Comparison of ENCODE assay signal across 24 cellular contexts in genomic region chr18:32156855-32157254, GRCh38. TPM values are rescaled to one million over a fixed set of nuclear protein-coding genes. Genes with fewer than 3 reads are reported as not detected.
DNase-seq lines count a peak whose midpoint lies in the region; ATAC-seq, FAIRE-seq and TF ChIP-seq lines count a peak whose summit lies in the region.
"Had no signal": no experiment of that assay in that cellular context is flagged by ENCODE, and none has a peak within 500 bp of the region (broad histone marks: within the 10 kb centered on the region; RNA-seq: fewer than 3 reads in every experiment).

No MANE protein-coding gene starts in this region.

- peaks cover 3% of the 10 kb centered on the region for H3K4me1 ChIP-seq in upper lobe of right lung
- H3K4me1 ChIP-seq in kidney (ENCODE audit: control insufficient read depth in 1 of 2, insufficient read depth in 1 of 2, low read depth in 1 of 2, low read length in 2 of 2): no peaks in the 10 kb centered on the region
- H3K4me1 ChIP-seq in OCI-LY7 (ENCODE audit: insufficient read depth, low read length, poor library complexity, severe bottlenecking): no peaks in the 10 kb centered on the region

- CTCF ChIA-PET in OCI-LY7 (lab: Charles Lee; ENCODE audit: unreplicated experiment): no interaction called here

- FAIRE-seq in kidney (lab: Jason Lieb, UNC): no peak
- FAIRE-seq: GM12891, GM18507, H54 had no signal

- H3K79me2 ChIP-seq in OCI-LY7 (ENCODE audit: insufficient read depth, low read depth, low read length): no peaks in the 10 kb centered on the region

- H3K27me3 ChIP-seq in upper lobe of right lung: no peaks in the 10 kb centered on the region
- H3K27me3 ChIP-seq: BLaER1 treated with 17β-estradiol and CSF1 and Interleukin-3, amounts not matched to agents 10 nM and 100 nM had no signal

- BruUV-seq in OCI-LY7 (replicated peaks; lab: Mats Ljungman, UMichigan): no TSS peak

- H3K9me3 ChIP-seq in upper lobe of right lung (no peaks in the 10 kb centered on the region), kidney (ENCODE audit: control insufficient read depth in 1 of 2, low read length in 2 of 2) (no peaks in the 10 kb centered on the region), OCI-LY7 (ENCODE audit: low read length) (no peaks in the 10 kb centered on the region)

- H3K27ac ChIP-seq in upper lobe of right lung (no peak overlapping the region), kidney (ENCODE audit: low read depth in 2 of 2, low read length in 2 of 2) (no peak overlapping the region), OCI-LY7 (ENCODE audit: low read depth, low read length, poor library complexity, severe bottlenecking) (no peak overlapping the region)
- H3K27ac ChIP-seq: BLaER1 treated with 17β-estradiol and CSF1 and Interleukin-3, amounts not matched to agents 10 nM and 100 nM; HL-60 had no signal

- DNase-seq in SIG-M5 treated with dmso at 0.1 percent for 504 hours (lab: John Stamatoyannopoulos, UW; ENCODE audit: unreplicated experiment) (peak; percentile 59), SIG-M5 (lab: John Stamatoyannopoulos, UW) (no peak), NOMO-1 treated with DMSO at 0.1 percent for 48 hours (lab: John Stamatoyannopoulos, UW; ENCODE audit: unreplicated experiment) (peak; percentile 37), SKM-1 (lab: John Stamatoyannopoulos, UW; ENCODE audit: unreplicated experiment) (peak; percentile 4), upper lobe of right lung (no peak), kidney (no peak), OCI-LY7 (ENCODE audit: low spot score) (no peak)
- DNase-seq: 8988T; Calu3; CD8-positive, alpha-beta T cell; DMS79 treated with DMSO at 0.1 percent for 48 hours; HCEC 1CT; IMR-90 had no signal

- no peaks in the 10 kb centered on the region for H3K9me2 ChIP-seq in OCI-LY7 (ENCODE audit: insufficient read depth, low read length)

- no peaks in the 10 kb centered on the region for H4K20me1 ChIP-seq in OCI-LY7 (ENCODE audit: insufficient read depth, low read length)
- H4K20me1 ChIP-seq: BLaER1 treated with 17β-estradiol and CSF1 and Interleukin-3, amounts not matched to agents 10 nM and 100 nM had no signal

- no peak overlapping the region for H3K4me3 ChIP-seq in upper lobe of right lung
- H3K4me3 ChIP-seq in kidney (ENCODE audit: low read length in 2 of 2): no peak overlapping the region
- no peak overlapping the region for H3K4me3 ChIP-seq in OCI-LY7 (ENCODE audit: low read depth, low read length, poor library complexity, severe bottlenecking)
- H3K4me3 ChIP-seq: BLaER1 treated with 17β-estradiol and CSF1 and Interleukin-3, amounts not matched to agents 10 nM and 100 nM; GM23338 had no signal

- H3K9ac ChIP-seq in kidney (ENCODE audit: low read length in 2 of 2): no peak overlapping the region

- ATAC-seq in upper lobe of right lung (peak; percentile 41), GM18502 (IDR thresholded peaks at IDR 0.05; ENCODE audit: poor library complexity, unreplicated experiment) (no peak)
- ATAC-seq: CD8-positive, alpha-beta T cell had no signal

- H2AFZ ChIP-seq in OCI-LY7 (ENCODE audit: low read length): no peak overlapping the region

- intact Hi-C loops in upper lobe of right lung (cut with DNase I) (loop anchor here (5.0 kb wide), 1 partner anchor 395 kb away; no protein-coding TSS in a partner anchor), kidney (cut with DNase I) (loop anchor here (5.0 kb wide), 1 partner anchor 395 kb away; no protein-coding TSS in a partner anchor), OCI-LY7 (cut with micrococcal nuclease; ENCODE audit: unreplicated experiment) (no loop called here)

- H3K4me2 ChIP-seq in OCI-LY7 (ENCODE audit: low read length): no peak overlapping the region
- H3K4me2 ChIP-seq: GM23338 had no signal

- TF ChIP-seq CTCF in upper lobe of right lung (IDR thresholded peaks at IDR 0.05): no peak
- TF ChIP-seq CTCF in kidney (IDR thresholded peaks at IDR 0.05; ENCODE audit: borderline replicate concordance, extremely low read depth, insufficient read depth): no peak
- no peak for TF ChIP-seq CTCF in OCI-LY7 (conservative IDR thresholded peaks at IDR 0.05; ENCODE audit: low read length)

- no peaks in the 10 kb centered on the region for H3K36me3 ChIP-seq in upper lobe of right lung
- H3K36me3 ChIP-seq in kidney (ENCODE audit: control insufficient read depth in 1 of 2, insufficient read depth in 2 of 2, low read length in 2 of 2): no peaks in the 10 kb centered on the region
- no peaks in the 10 kb centered on the region for H3K36me3 ChIP-seq in OCI-LY7 (ENCODE audit: insufficient read depth, low read length)
- H3K36me3 ChIP-seq: BLaER1 treated with 17β-estradiol and CSF1 and Interleukin-3, amounts not matched to agents 10 nM and 100 nM had no signal

- POLR2A ChIA-PET in OCI-LY7 (lab: Charles Lee): no interaction called here

RNA-seq across cellular contexts. Expression of gene MEP1B, which starts 33.0 kb away (rescaled TPM):
- total RNA-seq in upper lobe of right lung (not detected), kidney (not detected), OCI-LY7 (2022) (not detected in 2 replicates)
- not detected for polyA plus RNA-seq in kidney (ENCODE audit: insufficient read depth, low read depth, low replicate concordance)
- not detected in 2 replicates for total RNA-seq in OCI-LY7 (2014; rRNA removed; shearing (Covaris generic))
- total RNA-seq: B cell; Calu3; CD8-positive, alpha-beta T cell; G401; GM23338; HT1080; IMR-90 had no signal
- polyA plus RNA-seq: AG04450, GM23338, IMR-90 had no signal

Comparison
In these comparisons a context has a peak if more than half of its experiments do, and no peak if none do; other contexts are left out.
1. DNase-seq: peak in SIG-M5 treated with dmso at 0.1 percent for 504 hours (single experiment), NOMO-1 treated with DMSO at 0.1 percent for 48 hours (single experiment) and SKM-1 (single experiment); none in SIG-M5 (single experiment), upper lobe of right lung (single experiment), kidney (single experiment) and OCI-LY7 (single experiment).